In the genomic region with DNA sequence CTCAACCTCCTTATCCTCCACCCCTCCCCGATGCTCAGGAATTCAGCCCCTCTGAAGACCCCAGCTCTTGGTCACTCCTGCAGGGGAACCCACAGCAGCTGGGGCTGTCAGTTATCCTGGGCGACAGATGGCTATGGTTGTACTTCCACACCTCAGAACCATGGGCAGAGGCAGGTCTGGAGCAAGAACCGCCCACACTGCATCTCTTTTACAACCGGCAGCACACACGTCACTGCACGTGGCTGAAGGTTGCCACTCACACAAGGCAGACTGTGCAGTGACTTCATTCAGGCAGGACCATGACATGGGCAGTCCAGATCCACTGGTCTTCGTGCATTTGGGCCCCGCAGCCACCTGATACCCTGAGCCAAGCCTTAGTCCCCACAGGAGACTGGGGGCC, we compare ENCODE assay signal across 24 cellular contexts. TPM values are rescaled to one million over a fixed set of nuclear protein-coding genes. Genes with fewer than 3 reads are reported as not detected.
DNase-seq lines count a peak whose midpoint lies in the region; TF ChIP-seq lines count a peak whose summit lies in the region.
"Had no signal": no experiment of that assay in that cellular context is flagged by ENCODE, and none has a peak within 500 bp of the region (broad histone marks: within the 10 kb centered on the region; RNA-seq: fewer than 3 reads in every experiment).

No MANE protein-coding gene starts in this region.

- TF ChIP-seq EP300 in Ishikawa (IDR thresholded peaks at IDR 0.05; ENCODE audit: borderline replicate concordance) = no peak

- intact Hi-C loops in activated T-helper 1 cell treated with anti-CD3 and anti-CD28 coated beads, Interleukin-12 subunit alpha, Interleukin-12 subunit beta, Interleukin-2, Interleukin-4 antibody, amounts not matched to agents 30 ng/mL and 10 ng/mL and 1 ng/mL, durations not matched to agents 14 hours and 24 hours and 36 hours (cut with micrococcal nuclease) = no loop called here

- no peak for TF ChIP-seq RAD21 in Ishikawa (IDR thresholded peaks at IDR 0.05; ENCODE audit: low read depth)

- no peak for TF ChIP-seq CTCF in glutamatergic neuron (IDR thresholded peaks at IDR 0.05; ENCODE audit: partially characterized antibody, unreplicated experiment)

- H3K4me3 Mint-ChIP-seq in glutamatergic neuron (ENCODE audit: unreplicated experiment) = no peak overlapping the region
- no peak overlapping the region for H3K4me3 Mint-ChIP-seq in activated T-helper 1 cell treated with anti-CD3 and anti-CD28 coated beads, Interleukin-12 subunit alpha, Interleukin-12 subunit beta, Interleukin-2, Interleukin-4 antibody, amounts not matched to agents 30 ng/mL and 10 ng/mL and 1 ng/mL, durations not matched to agents 14 hours and 24 hours and 36 hours
- H3K4me3 Mint-ChIP-seq: activated CD4-positive, alpha-beta T cell treated with anti-CD3 and anti-CD28 coated beads, Interleukin-2, amount 10 ng/mL, durations not matched to agents 7 days and 5 days; activated T-cell treated with anti-CD3 and anti-CD28 coated beads, Interleukin-2, amount 50 U/mL, for 24 hours; brain; CD4-positive, alpha-beta T cell; IgD-negative memory B cell; nephron; stimulated activated naive CD8-positive, alpha-beta T cell treated with anti-CD3 and anti-CD28 coated beads, Interleukin-15, Interleukin-2, amounts not matched to agents 100 ng/mL and 50 ng/mL, for 24 hours had no signal

- H3K27me3 Mint-ChIP-seq in glutamatergic neuron (ENCODE audit: unreplicated experiment) = no peaks in the 10 kb centered on the region
- H3K27me3 Mint-ChIP-seq in activated T-helper 1 cell treated with anti-CD3 and anti-CD28 coated beads, Interleukin-12 subunit alpha, Interleukin-12 subunit beta, Interleukin-2, Interleukin-4 antibody, amounts not matched to agents 30 ng/mL and 10 ng/mL and 1 ng/mL, durations not matched to agents 14 hours and 24 hours and 36 hours (ENCODE audit: insufficient read depth) = peaks cover 5% of the 10 kb centered on the region

- H3K4me1 Mint-ChIP-seq in glutamatergic neuron (ENCODE audit: low read depth, unreplicated experiment) = peaks cover 8% of the 10 kb centered on the region
- H3K4me1 Mint-ChIP-seq in activated T-helper 1 cell treated with anti-CD3 and anti-CD28 coated beads, Interleukin-12 subunit alpha, Interleukin-12 subunit beta, Interleukin-2, Interleukin-4 antibody, amounts not matched to agents 30 ng/mL and 10 ng/mL and 1 ng/mL, durations not matched to agents 14 hours and 24 hours and 36 hours (ENCODE audit: low read depth) = peaks cover 10% of the 10 kb centered on the region
- H3K4me1 Mint-ChIP-seq: brain, IgD-negative memory B cell, nephron had no signal

- H3K36me3 Mint-ChIP-seq in glutamatergic neuron (ENCODE audit: unreplicated experiment) = no peaks in the 10 kb centered on the region
- no peaks in the 10 kb centered on the region for H3K36me3 Mint-ChIP-seq in activated T-helper 1 cell treated with anti-CD3 and anti-CD28 coated beads, Interleukin-12 subunit alpha, Interleukin-12 subunit beta, Interleukin-2, Interleukin-4 antibody, amounts not matched to agents 30 ng/mL and 10 ng/mL and 1 ng/mL, durations not matched to agents 14 hours and 24 hours and 36 hours (ENCODE audit: low read depth)
- H3K36me3 Mint-ChIP-seq: brain, IgD-negative memory B cell had no signal

- DNase-seq in DMS53 (lab: John Stamatoyannopoulos, UW) (peak; percentile 57), DMS53 treated with DMSO at 0.1 percent for 48 hours (lab: John Stamatoyannopoulos, UW; ENCODE audit: unreplicated experiment) (no peak), OCI-M1 (lab: John Stamatoyannopoulos, UW) (peak; percentile 16), left kidney (ENCODE audit: low read depth, low spot score) (peak; percentile 12), glutamatergic neuron (no peak), LoVo (ENCODE audit: low spot score) (no peak)
- no peak for DNase-seq in activated T-helper 1 cell treated with anti-CD3 and anti-CD28 coated beads, Interleukin-12 subunit alpha, Interleukin-12 subunit beta, Interleukin-2, Interleukin-4 antibody, amounts not matched to agents 30 ng/mL and 10 ng/mL and 1 ng/mL, durations not matched to agents 14 hours and 24 hours and 36 hours (ENCODE audit: low spot score)
- DNase-seq: 8988T; activated CD4-positive, alpha-beta T cell treated with anti-CD3 and anti-CD28 coated beads, Interleukin-2, amount 10 ng/mL, durations not matched to agents 7 days and 5 days; activated gamma-delta T cell treated with Interleukin-2 at 50 U/mL for 16 hours; activated T-cell treated with anti-CD3 and anti-CD28 coated beads, Interleukin-2, amount 50 U/mL, for 24 hours; adrenal gland; CD4-positive, alpha-beta T cell; lower lobe of right lung; MG63; NCI-H1417 treated with DMSO at 0.1 percent for 48 hours; NCI-H526 treated with DMSO at 0.1 percent for 48 hours; small intestine; uterus had no signal

- no peak overlapping the region for H3K27ac Mint-ChIP-seq in glutamatergic neuron (ENCODE audit: unreplicated experiment)
- H3K27ac Mint-ChIP-seq in activated T-helper 1 cell treated with anti-CD3 and anti-CD28 coated beads, Interleukin-12 subunit alpha, Interleukin-12 subunit beta, Interleukin-2, Interleukin-4 antibody, amounts not matched to agents 30 ng/mL and 10 ng/mL and 1 ng/mL, durations not matched to agents 14 hours and 24 hours and 36 hours = no peak overlapping the region
- H3K27ac Mint-ChIP-seq: activated CD4-positive, alpha-beta T cell treated with anti-CD3 and anti-CD28 coated beads, Interleukin-2, amount 10 ng/mL, durations not matched to agents 7 days and 5 days; activated T-cell treated with anti-CD3 and anti-CD28 coated beads, Interleukin-2, amount 50 U/mL, for 24 hours; brain; CD4-positive, alpha-beta T cell; nephron; stimulated activated naive CD8-positive, alpha-beta T cell treated with anti-CD3 and anti-CD28 coated beads, Interleukin-15, Interleukin-2, amounts not matched to agents 100 ng/mL and 50 ng/mL, for 24 hours had no signal

- H3K9me3 Mint-ChIP-seq in glutamatergic neuron (ENCODE audit: unreplicated experiment) = peaks cover 4% of the 10 kb centered on the region
- H3K9me3 Mint-ChIP-seq in activated T-helper 1 cell treated with anti-CD3 and anti-CD28 coated beads, Interleukin-12 subunit alpha, Interleukin-12 subunit beta, Interleukin-2, Interleukin-4 antibody, amounts not matched to agents 30 ng/mL and 10 ng/mL and 1 ng/mL, durations not matched to agents 14 hours and 24 hours and 36 hours = no peaks in the 10 kb centered on the region
- H3K9me3 Mint-ChIP-seq: activated CD4-positive, alpha-beta T cell treated with anti-CD3 and anti-CD28 coated beads, Interleukin-2, amount 10 ng/mL, durations not matched to agents 7 days and 5 days; activated T-cell treated with anti-CD3 and anti-CD28 coated beads, Interleukin-2, amount 50 U/mL, for 24 hours; brain; CD4-positive, alpha-beta T cell; IgD-negative memory B cell; nephron; stimulated activated naive CD8-positive, alpha-beta T cell treated with anti-CD3 and anti-CD28 coated beads, Interleukin-15, Interleukin-2, amounts not matched to agents 100 ng/mL and 50 ng/mL, for 24 hours had no signal

TF ChIP-seq in Ishikawa, 13 proteins besides CTCF, POLR2A, EP300 and RAD21 (continues in another document):
- TF ChIP-seq, protein P1, sequence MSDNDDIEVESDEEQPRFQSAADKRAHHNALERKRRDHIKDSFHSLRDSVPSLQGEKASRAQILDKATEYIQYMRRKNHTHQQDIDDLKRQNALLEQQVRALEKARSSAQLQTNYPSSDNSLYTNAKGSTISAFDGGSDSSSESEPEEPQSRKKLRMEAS (IDR thresholded peaks at IDR 0.05) = peak; percentile 80
- TF ChIP-seq TAF1 (IDR thresholded peaks at IDR 0.05; ENCODE audit: low read depth) = no peak
- TF ChIP-seq, protein P2, sequence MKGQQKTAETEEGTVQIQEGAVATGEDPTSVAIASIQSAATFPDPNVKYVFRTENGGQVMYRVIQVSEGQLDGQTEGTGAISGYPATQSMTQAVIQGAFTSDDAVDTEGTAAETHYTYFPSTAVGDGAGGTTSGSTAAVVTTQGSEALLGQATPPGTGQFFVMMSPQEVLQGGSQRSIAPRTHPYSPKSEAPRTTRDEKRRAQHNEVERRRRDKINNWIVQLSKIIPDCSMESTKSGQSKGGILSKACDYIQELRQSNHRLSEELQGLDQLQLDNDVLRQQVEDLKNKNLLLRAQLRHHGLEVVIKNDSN (IDR thresholded peaks at IDR 0.05) = peak; percentile 53
- TF ChIP-seq EGR1 (IDR thresholded peaks at IDR 0.05) = no peak

RNA-seq across cellular contexts. Expression of a gene that starts 21.5 kb away (rescaled TPM):
- total RNA-seq in glutamatergic neuron (ENCODE audit: unreplicated experiment) = 17.7 TPM
- total RNA-seq in activated T-helper 1 cell treated with anti-CD3 and anti-CD28 coated beads, Interleukin-12 subunit alpha, Interleukin-12 subunit beta, Interleukin-2, Interleukin-4 antibody, amounts not matched to agents 30 ng/mL and 10 ng/mL and 1 ng/mL, durations not matched to agents 14 hours and 24 hours and 36 hours = 21.2 and 24.5 TPM in 2 replicates

RNA-seq across cellular contexts. Expression of a gene that starts 35.1 kb away (rescaled TPM):
- total RNA-seq in glutamatergic neuron (ENCODE audit: unreplicated experiment) = 2.0 TPM
- 1.7 and 1.8 TPM in 2 replicates for total RNA-seq in activated T-helper 1 cell treated with anti-CD3 and anti-CD28 coated beads, Interleukin-12 subunit alpha, Interleukin-12 subunit beta, Interleukin-2, Interleukin-4 antibody, amounts not matched to agents 30 ng/mL and 10 ng/mL and 1 ng/mL, durations not matched to agents 14 hours and 24 hours and 36 hours

RNA-seq across cellular contexts. Expression of a gene that starts 37.3 kb away (rescaled TPM):
- 40.6 TPM for total RNA-seq in glutamatergic neuron (ENCODE audit: unreplicated experiment)
- total RNA-seq in activated T-helper 1 cell treated with anti-CD3 and anti-CD28 coated beads, Interleukin-12 subunit alpha, Interleukin-12 subunit beta, Interleukin-2, Interleukin-4 antibody, amounts not matched to agents 30 ng/mL and 10 ng/mL and 1 ng/mL, durations not matched to agents 14 hours and 24 hours and 36 hours = 11.6 and 13.6 TPM in 2 replicates

RNA-seq across cellular contexts. Expression of a gene that starts 40.5 kb away (rescaled TPM):
- total RNA-seq in glutamatergic neuron (ENCODE audit: unreplicated experiment) = 29.5 TPM
- 48.3 and 60.6 TPM in 2 replicates for total RNA-seq in activated T-helper 1 cell treated with anti-CD3 and anti-CD28 coated beads, Interleukin-12 subunit alpha, Interleukin-12 subunit beta, Interleukin-2, Interleukin-4 antibody, amounts not matched to agents 30 ng/mL and 10 ng/mL and 1 ng/mL, durations not matched to agents 14 hours and 24 hours and 36 hours

RNA-seq across cellular contexts. Expression of a gene that starts 59.2 kb away (rescaled TPM):
- 146 TPM for total RNA-seq in glutamatergic neuron (ENCODE audit: unreplicated experiment)
- total RNA-seq in activated T-helper 1 cell treated with anti-CD3 and anti-CD28 coated beads, Interleukin-12 subunit alpha, Interleukin-12 subunit beta, Interleukin-2, Interleukin-4 antibody, amounts not matched to agents 30 ng/mL and 10 ng/mL and 1 ng/mL, durations not matched to agents 14 hours and 24 hours and 36 hours = 2.2 and 4.4 TPM in 2 replicates

Comparison
In these comparisons a context has a peak if more than half of its experiments do, and no peak if none do; other contexts are left out.
1. DNase-seq: peak in DMS53 (single experiment), OCI-M1 (single experiment) and left kidney (single experiment); none in DMS53 treated with DMSO at 0.1 percent for 48 hours (single experiment), glutamatergic neuron (single experiment), activated T-helper 1 cell treated with anti-CD3 and anti-CD28 coated beads, Interleukin-12 subunit alpha, Interleukin-12 subunit beta, Interleukin-2, Interleukin-4 antibody, amounts not matched to agents 30 ng/mL and 10 ng/mL and 1 ng/mL, durations not matched to agents 14 hours and 24 hours and 36 hours (single experiment) and LoVo (single experiment).